8 cellular contexts compared by ENCODE assay signal in genomic region chr6:125995972-125996580, GRCh38. TPM values are rescaled to one million over a fixed set of nuclear protein-coding genes. Genes with fewer than 3 reads are reported as not detected.
A peak's percentile ranks its signal among the peaks of the same experiment; 100 is the strongest.
DNase-seq lines count a peak whose midpoint lies in the region; ATAC-seq, FAIRE-seq and TF ChIP-seq lines count a peak whose summit lies in the region.

No MANE protein-coding gene starts in this region.

- no peak overlapping the region for H3K9ac ChIP-seq in KMS-11

- FAIRE-seq in RCC 7860 (lab: Jason Lieb, UNC), result peak; percentile 47

- no peak overlapping the region for H2AFZ ChIP-seq in KMS-11 (ENCODE audit: low read depth)

- H3K4me1 ChIP-seq in KMS-11 (ENCODE audit: low read depth, poor library complexity, severe bottlenecking) (peaks cover 3% of the 10 kb centered on the region), tibial artery (peaks cover 0 to 9% (median 4%) of the 10 kb centered on the region in 4 donors)

- ATAC-seq in GM21825 (IDR thresholded peaks at IDR 0.05; ENCODE audit: unreplicated experiment), result peak; percentile 94

- no peak overlapping the region for H3K27ac ChIP-seq in KMS-11
- no peak overlapping the region for H3K27ac ChIP-seq in tibial artery

- H3K9me3 ChIP-seq in tibial artery, result no peaks in the 10 kb centered on the region

- H3K4me3 ChIP-seq in KMS-11 (IDR thresholded peaks at IDR 0.05; ENCODE audit: insufficient read depth, low read depth, low read length) (no peak overlapping the region), fibroblast of pulmonary artery (replicated peaks; ENCODE audit: low read depth, low read length) (no peak overlapping the region), tibial artery (no peak overlapping the region)

- TF ChIP-seq CTCF in KMS-11 (conservative IDR thresholded peaks at IDR 0.05; ENCODE audit: low read depth, low read length), result peak; percentile 94
- peak; percentile 99 for TF ChIP-seq CTCF in fibroblast of pulmonary artery (IDR thresholded peaks at IDR 0.05; ENCODE audit: low read length, missing control alignments)
- peak; percentile 73 to 93 for TF ChIP-seq CTCF in tibial artery (IDR thresholded peaks at IDR 0.05)

- no peaks in the 10 kb centered on the region for H4K20me1 ChIP-seq in KMS-11 (ENCODE audit: insufficient read depth)

- H3K27me3 ChIP-seq in KMS-11 (ENCODE audit: insufficient read depth, low read depth), result no peaks in the 10 kb centered on the region
- no peaks in the 10 kb centered on the region for H3K27me3 ChIP-seq in tibial artery

- H3K36me3 ChIP-seq in KMS-11 (ENCODE audit: insufficient read depth), result no peaks in the 10 kb centered on the region
- peaks cover 6 to 26% (median 20%) of the 10 kb centered on the region in 3 donors for H3K36me3 ChIP-seq in tibial artery

- H3K79me2 ChIP-seq in KMS-11 (ENCODE audit: insufficient read depth, low read depth), result no peaks in the 10 kb centered on the region

- DNase-seq in ELR (ENCODE audit: low read depth) (peak; percentile 77), RCC 7860 (ENCODE audit: low spot score) (peak; percentile 34), activated T-helper 1 cell treated with Interleukin-2 at 50 U/mL for 16 hours (ENCODE audit: low read depth) (peak; percentile 47), fibroblast of pulmonary artery (ENCODE audit: low read depth) (peak; percentile 75), occipital lobe (lab: John Stamatoyannopoulos, UW) (peak; percentile 54), tibial artery (peak in 1 of 2 donors; percentile 75)

- intact Hi-C loops in tibial artery (cut with DNase I; ENCODE audit: low total_unique reads), result no loop called here

- peak overlapping the region; percentile 22; the same call in 1 of the 2 replicates for H3K4me2 ChIP-seq in KMS-11

RNA-seq across cellular contexts. Expression of gene TRMT11, which starts 9.7 kb away (rescaled TPM):
- total RNA-seq in occipital lobe, result 39.5 TPM

RNA-seq across cellular contexts. Expression of gene HINT3, which starts 39.5 kb away (rescaled TPM):
- total RNA-seq in occipital lobe, result 81.1 TPM
